ENCODE assay signal across 20 cellular contexts in genomic region chr5:145858929-145859328, GRCh38. TPM values are rescaled to one million over a fixed set of nuclear protein-coding genes. Genes with fewer than 3 reads are reported as not detected.
"Had no signal": no experiment of that assay in that cellular context is flagged by ENCODE, and none has a peak within 500 bp of the region (broad histone marks: within the 10 kb centered on the region; RNA-seq: fewer than 3 reads in every experiment).

No MANE protein-coding gene starts in this region.

- H3K36me3 ChIP-seq: ascending aorta, neutrophil, upper lobe of right lung had no signal

- H3K27me3 ChIP-seq: ascending aorta, upper lobe of right lung had no signal

- ATAC-seq: activated T-cell treated with anti-CD3 and anti-CD28 coated beads, Interleukin-2, amount 50 U/mL, for 72 hours; left colon; sciatic nerve; upper lobe of right lung had no signal

- H3K4me3 ChIP-seq: ascending aorta, coronary artery, lung, upper lobe of right lung had no signal

- H3K27ac ChIP-seq: ascending aorta, coronary artery, neutrophil, upper lobe of right lung had no signal

- DNase-seq: activated CD4-positive, alpha-beta T cell treated with anti-CD3 and anti-CD28 coated beads for 1 hour; activated CD4-positive, alpha-beta T cell treated with anti-CD3 and anti-CD28 coated beads, Interleukin-2, amount 50 U/mL, for 48 hours; activated CD8-positive, alpha-beta memory T cell treated with anti-CD3 and anti-CD28 coated beads, Interleukin-2, amount 50 U/mL, for 4 hours; activated gamma-delta T cell treated with Interleukin-2 at 50 U/mL for 16 hours; activated naive CD8-positive, alpha-beta T cell treated with anti-CD3 and anti-CD28 coated beads, Interleukin-2, amount 10 ng/mL, durations not matched to agents 7 days and 5 days; activated T-cell treated with anti-CD3 and anti-CD28 coated beads, Interleukin-2, amount 50 U/mL, for 72 hours; caudate nucleus; effector CD4-positive, alpha-beta T cell; left colon; naive B cell; stimulated activated CD4-positive, alpha-beta T cell treated with anti-CD3 and anti-CD28 coated beads, Interleukin-2, amount 100 ng/mL, for 24 hours; stimulated activated naive CD4-positive, alpha-beta T cell; upper lobe of right lung had no signal

- H3K9me3 ChIP-seq: ascending aorta, neutrophil, upper lobe of right lung had no signal

RNA-seq across cellular contexts. Expression of gene GRXCR2, which starts 13.9 kb away (rescaled TPM):
- total RNA-seq: activated naive CD8-positive, alpha-beta T cell treated with anti-CD3 and anti-CD28 coated beads, Interleukin-2, amount 10 ng/mL, durations not matched to agents 7 days and 5 days; activated T-cell treated with anti-CD3 and anti-CD28 coated beads, Interleukin-2, amount 50 U/mL, for 72 hours; ascending aorta; endothelial cell of umbilical vein; left colon; lung; progenitor cell of endocrine pancreas; sciatic nerve; upper lobe of right lung had no signal
- polyA plus RNA-seq: endothelial cell of umbilical vein, lung had no signal
